ENCODE assay signal across 1 cellular context in genomic region chr5:33929925-33930690, GRCh38.
TF ChIP-seq lines count a peak whose summit lies in the region.

No MANE protein-coding gene starts in this region.

TF ChIP-seq in GM12878, 131 proteins besides CTCF, POLR2A, EP300 and RAD21 (continued from another document):
- TF ChIP-seq ZNF592 (IDR thresholded peaks at IDR 0.05) = no peak
- 0 out of 2 replicates have a peak, but pooled peaks have one; percentile 13 for TF ChIP-seq MTA2 (IDR thresholded peaks at IDR 0.05; ENCODE audit: low read depth)
- no peak for TF ChIP-seq RBBP5 (conservative IDR thresholded peaks at IDR 0.05)
- TF ChIP-seq MYC (IDR thresholded peaks at IDR 0.05; ENCODE audit: insufficient read depth, insufficient read length, insufficient replicate concordance, low read length, severe bottlenecking) = no peak
- no peak for TF ChIP-seq FOXM1 (IDR thresholded peaks at IDR 0.05; ENCODE audit: low read depth, low read length)
